14 cellular contexts compared by ENCODE assay signal in genomic region chr6:160391419-160392116, GRCh38. TPM values are rescaled to one million over a fixed set of nuclear protein-coding genes. Genes with fewer than 3 reads are reported as not detected.
DNase-seq lines count a peak whose midpoint lies in the region; ATAC-seq, FAIRE-seq and TF ChIP-seq lines count a peak whose summit lies in the region.
"Had no signal": no experiment of that assay in that cellular context is flagged by ENCODE, and none has a peak within 500 bp of the region (broad histone marks: within the 10 kb centered on the region; RNA-seq: fewer than 3 reads in every experiment).

No MANE protein-coding gene starts in this region.

- H3K9me2 ChIP-seq in OCI-LY7 (ENCODE audit: insufficient read depth, low read length) = no peaks in the 10 kb centered on the region

- no peaks in the 10 kb centered on the region for H4K20me1 ChIP-seq in OCI-LY7 (ENCODE audit: insufficient read depth, low read length)

- no peaks in the 10 kb centered on the region for H3K9me3 ChIP-seq in breast epithelium
- no peaks in the 10 kb centered on the region for H3K9me3 ChIP-seq in OCI-LY7 (ENCODE audit: low read length)
- H3K9me3 ChIP-seq: thyroid gland had no signal

- H3K27ac ChIP-seq in breast epithelium (no peak overlapping the region), OCI-LY7 (ENCODE audit: low read depth, low read length, poor library complexity, severe bottlenecking) (no peak overlapping the region)
- H3K27ac ChIP-seq: neural progenitor cell, thyroid gland had no signal

- no peak for FAIRE-seq in bronchial epithelial cell (lab: Jason Lieb, UNC)
- FAIRE-seq: H54, islet of Langerhans had no signal

- H3K36me3 ChIP-seq in breast epithelium (no peaks in the 10 kb centered on the region), bronchial epithelial cell (ENCODE audit: control insufficient read depth, insufficient read depth, low read length) (no peaks in the 10 kb centered on the region), OCI-LY7 (ENCODE audit: insufficient read depth, low read length) (no peaks in the 10 kb centered on the region)
- H3K36me3 ChIP-seq: neural progenitor cell, thyroid gland had no signal

- H3K4me1 Mint-ChIP-seq in MCF 10A (ENCODE audit: insufficient read depth, unreplicated experiment) = peaks cover 51% of the 10 kb centered on the region
- no peaks in the 10 kb centered on the region for H3K4me1 Mint-ChIP-seq in stimulated activated naive B cell treated with anti-CD40 and anti-IgM and Interleukin-4, amounts not matched to agents 10 μg/mL and 1 μg/mL and 100 μg/mL, for 72 hours

- no peaks in the 10 kb centered on the region for H3K36me3 Mint-ChIP-seq in MCF 10A (ENCODE audit: insufficient read depth, unreplicated experiment)
- H3K36me3 Mint-ChIP-seq in stimulated activated naive B cell treated with anti-CD40 and anti-IgM and Interleukin-4, amounts not matched to agents 10 μg/mL and 1 μg/mL and 100 μg/mL, for 72 hours = no peaks in the 10 kb centered on the region
- H3K36me3 Mint-ChIP-seq: neural progenitor cell had no signal

- BruUV-seq in MCF 10A (replicated peaks; lab: Mats Ljungman, UMichigan) (no TSS peak), OCI-LY7 (replicated peaks; lab: Mats Ljungman, UMichigan) (no TSS peak)

- H3K4me3 ChIP-seq in breast epithelium = no peak overlapping the region
- H3K4me3 ChIP-seq in bronchial epithelial cell (ENCODE audit: low read depth, low read length) = no peak overlapping the region
- H3K4me3 ChIP-seq in OCI-LY7 (ENCODE audit: low read depth, low read length, poor library complexity, severe bottlenecking) = no peak overlapping the region
- H3K4me3 ChIP-seq: neural progenitor cell, thyroid gland had no signal

- H3K79me2 ChIP-seq in OCI-LY7 (ENCODE audit: insufficient read depth, low read depth, low read length) = no peaks in the 10 kb centered on the region

- no peak for ATAC-seq in GM19395 (IDR thresholded peaks at IDR 0.05; ENCODE audit: unreplicated experiment)
- no peak for ATAC-seq in stimulated activated naive B cell treated with anti-CD40 and anti-IgM and Interleukin-4, amounts not matched to agents 10 μg/mL and 1 μg/mL and 100 μg/mL, for 72 hours (replicated peaks)

- no peak overlapping the region for H3K4me2 ChIP-seq in OCI-LY7 (ENCODE audit: low read length)
- H3K4me2 ChIP-seq: neural progenitor cell had no signal

- no peak for TF ChIP-seq CTCF in MCF 10A (IDR thresholded peaks at IDR 0.05; ENCODE audit: unreplicated experiment)
- TF ChIP-seq CTCF in breast epithelium (IDR thresholded peaks at IDR 0.05) = no peak
- no peak for TF ChIP-seq CTCF in bronchial epithelial cell (IDR thresholded peaks at IDR 0.05; ENCODE audit: insufficient read depth, low read length, severe bottlenecking)
- no peak for TF ChIP-seq CTCF in OCI-LY7 (conservative IDR thresholded peaks at IDR 0.05; ENCODE audit: low read length)

- POLR2A ChIA-PET in MCF 10A (lab: Yijun Ruan, JAX) = interaction anchor here (0.6 to 2.3 kb wide), 6 partner anchors 9 to 170 kb away, joined by 3 to 14 read pairs (median 4); no protein-coding TSS in a partner anchor
- POLR2A ChIA-PET in OCI-LY7 (lab: Charles Lee) = no interaction called here

- peak overlapping the region; percentile 38 for H3K4me3 Mint-ChIP-seq in MCF 10A (ENCODE audit: unreplicated experiment)
- no peak overlapping the region for H3K4me3 Mint-ChIP-seq in stimulated activated naive B cell treated with anti-CD40 and anti-IgM and Interleukin-4, amounts not matched to agents 10 μg/mL and 1 μg/mL and 100 μg/mL, for 72 hours
- H3K4me3 Mint-ChIP-seq: neural progenitor cell had no signal

- DNase-seq in MCF 10A (ENCODE audit: unreplicated experiment) (peak; percentile 94), breast epithelium (ENCODE audit: low spot score in 2 of 2) (no peak), bronchial epithelial cell (ENCODE audit: low read depth) (peak; percentile 95), mucosa of gallbladder (ENCODE audit: low spot score) (peak; percentile 82), OCI-LY7 (ENCODE audit: low spot score) (no peak), SKM-1 (lab: John Stamatoyannopoulos, UW; ENCODE audit: unreplicated experiment) (no peak)
- no peak for DNase-seq in stimulated activated naive B cell treated with anti-CD40 and anti-IgM and Interleukin-4, amounts not matched to agents 10 μg/mL and 1 μg/mL and 100 μg/mL, for 72 hours
- DNase-seq: MM.1S, NCI-H510A treated with DMSO at 0.1 percent for 48 hours, thyroid gland had no signal

- TF ChIP-seq POLR2A in breast epithelium (IDR thresholded peaks at IDR 0.05) = no peak

- peak overlapping the region; percentile 21 for H3K27ac Mint-ChIP-seq in MCF 10A (ENCODE audit: low read depth, unreplicated experiment)
- H3K27ac Mint-ChIP-seq in stimulated activated naive B cell treated with anti-CD40 and anti-IgM and Interleukin-4, amounts not matched to agents 10 μg/mL and 1 μg/mL and 100 μg/mL, for 72 hours = no peak overlapping the region
- H3K27ac Mint-ChIP-seq: neural progenitor cell had no signal

- CTCF ChIA-PET in MCF 10A (lab: Yijun Ruan, JAX) = interaction anchor here (0.6 to 1.0 kb wide), 3 partner anchors 11 to 64 kb away, joined by 3 to 4 read pairs (median 4); no protein-coding TSS in a partner anchor
- CTCF ChIA-PET in OCI-LY7 (lab: Charles Lee; ENCODE audit: unreplicated experiment) = no interaction called here

- intact Hi-C loops in MCF 10A (cut with micrococcal nuclease) = no loop called here
- intact Hi-C loops in breast epithelium (cut with DNase I; ENCODE audit: low total_unique reads) = no loop called here
- intact Hi-C loops in OCI-LY7 (cut with micrococcal nuclease; ENCODE audit: unreplicated experiment) = no loop called here

- H2AFZ ChIP-seq in OCI-LY7 (ENCODE audit: low read length) = no peak overlapping the region
- H2AFZ ChIP-seq: neural progenitor cell had no signal

- H3K27me3 ChIP-seq in breast epithelium = no peaks in the 10 kb centered on the region
- no peaks in the 10 kb centered on the region for H3K27me3 ChIP-seq in bronchial epithelial cell (ENCODE audit: control insufficient read depth, insufficient read depth, low read length)
- H3K27me3 ChIP-seq: neural progenitor cell, thyroid gland had no signal

- no peaks in the 10 kb centered on the region for H3K27me3 Mint-ChIP-seq in MCF 10A (ENCODE audit: insufficient read depth, unreplicated experiment)
- H3K27me3 Mint-ChIP-seq in stimulated activated naive B cell treated with anti-CD40 and anti-IgM and Interleukin-4, amounts not matched to agents 10 μg/mL and 1 μg/mL and 100 μg/mL, for 72 hours = peaks cover 13 to 15% of the 10 kb centered on the region in 2 donors

- H3K4me1 ChIP-seq in breast epithelium (no peaks in the 10 kb centered on the region), OCI-LY7 (ENCODE audit: insufficient read depth, low read length, poor library complexity, severe bottlenecking) (no peaks in the 10 kb centered on the region)

- H3K9me3 Mint-ChIP-seq in MCF 10A (ENCODE audit: unreplicated experiment) = no peaks in the 10 kb centered on the region
- H3K9me3 Mint-ChIP-seq in stimulated activated naive B cell treated with anti-CD40 and anti-IgM and Interleukin-4, amounts not matched to agents 10 μg/mL and 1 μg/mL and 100 μg/mL, for 72 hours = peaks cover 0 to 3% of the 10 kb centered on the region in 2 donors
- H3K9me3 Mint-ChIP-seq: neural progenitor cell had no signal

RNA-seq across cellular contexts. Expression of gene SLC22A3, which starts 43.4 kb away (rescaled TPM):
- total RNA-seq in MCF 10A (2022) (0.09 and 0.20 TPM in 2 replicates), breast epithelium (10 to 100 TPM in 1 of 3 donors, 1 to 10 TPM in 2; 3.4 to 13.1 (median 5.9) TPM), bronchial epithelial cell (8.2 and 8.6 TPM in 2 replicates), mucosa of gallbladder (36.0 TPM), OCI-LY7 (2022) (not detected in 2 replicates)
- total RNA-seq in OCI-LY7 (2014; rRNA removed; shearing (Covaris generic)) = not detected in 2 replicates

Comparison
In these comparisons a context has a peak if more than half of its experiments do, and no peak if none do; other contexts are left out.
1. DNase-seq: peak in MCF 10A (single experiment), bronchial epithelial cell (single experiment) and mucosa of gallbladder (single experiment); none in breast epithelium (0 of 2), OCI-LY7 (single experiment), stimulated activated naive B cell treated with anti-CD40 and anti-IgM and Interleukin-4, amounts not matched to agents 10 μg/mL and 1 μg/mL and 100 μg/mL, for 72 hours (single experiment) and SKM-1 (single experiment).